Comparison of ENCODE assay signal across 25 cellular contexts in the genomic region with DNA sequence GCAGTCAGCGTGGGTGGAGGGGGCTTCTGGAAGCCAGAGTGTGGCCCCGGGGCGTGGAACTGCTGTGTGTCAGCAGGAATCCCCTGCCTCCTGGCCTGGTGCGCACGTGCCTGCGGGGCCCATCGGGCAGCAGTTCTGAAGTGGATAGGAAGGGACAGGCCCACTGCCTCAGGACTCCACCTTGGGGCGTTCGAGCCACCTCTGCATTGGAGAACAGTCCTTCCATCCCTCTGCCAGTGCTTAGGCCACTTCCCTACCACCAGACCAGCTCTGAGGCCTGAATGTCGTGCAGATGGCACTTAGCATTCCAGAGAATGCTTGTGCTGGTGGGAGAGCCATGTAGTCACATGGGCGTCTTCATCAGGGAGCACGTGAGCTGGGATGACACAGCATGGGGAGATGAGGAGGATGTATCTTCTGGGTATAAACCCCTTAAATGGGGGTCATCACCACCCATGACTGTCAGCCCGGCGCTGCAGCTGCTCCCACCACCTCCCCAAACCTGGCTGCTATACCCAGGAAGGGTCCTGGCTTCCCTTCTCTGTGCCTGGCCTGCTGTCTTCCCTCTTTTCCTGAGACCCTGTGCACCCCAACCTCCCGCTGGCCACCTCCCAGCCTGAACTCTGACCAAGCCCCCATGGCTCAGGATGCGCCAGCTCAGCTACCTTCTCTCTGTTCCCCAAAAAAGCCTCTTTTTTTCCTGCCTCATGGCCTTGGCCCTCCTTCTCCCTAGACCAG. TPM values are rescaled to one million over a fixed set of nuclear protein-coding genes. Genes with fewer than 3 reads are reported as not detected.
A peak's percentile ranks its signal among the peaks of the same experiment; 100 is the strongest.
DNase-seq lines count a peak whose midpoint lies in the region; ATAC-seq, FAIRE-seq and TF ChIP-seq lines count a peak whose summit lies in the region.
"Had no signal": no experiment of that assay in that cellular context is flagged by ENCODE, and none has a peak within 500 bp of the region (broad histone marks: within the 10 kb centered on the region; RNA-seq: fewer than 3 reads in every experiment).

No MANE protein-coding gene starts in this region.

- peaks cover 22% of the 10 kb centered on the region for H3K4me1 Mint-ChIP-seq in activated T-cell treated with anti-CD3 and anti-CD28 coated beads, Interleukin-2, amount 50 U/mL, for 24 hours (ENCODE audit: low read depth)
- peaks cover 14% of the 10 kb centered on the region for H3K4me1 Mint-ChIP-seq in activated T-cell treated with anti-CD3 and anti-CD28 coated beads, Interleukin-2, amount 50 U/mL, for 4 hours (ENCODE audit: low read depth)

- H3K27ac Mint-ChIP-seq in activated T-cell treated with anti-CD3 and anti-CD28 coated beads, Interleukin-2, amount 50 U/mL, for 24 hours = no peak overlapping the region
- H3K27ac Mint-ChIP-seq: progenitor cell of endocrine pancreas had no signal

- H3K4me3 ChIP-seq in kidney (ENCODE audit: low read length in 2 of 2) = no peak overlapping the region
- H3K4me3 ChIP-seq in thyroid gland (replicated peaks in 1 of 3) = no peak overlapping the region
- H3K4me3 ChIP-seq in prostate gland = no peak overlapping the region
- H3K4me3 ChIP-seq: testis had no signal

- CTCF ChIA-PET in RWPE1 (lab: Yijun Ruan, JAX) = interaction anchor here (1.0 kb wide), 1 partner anchor 15 kb away, joined by 4 read pairs; no protein-coding TSS in a partner anchor
- CTCF ChIA-PET in HEK293T (lab: Yijun Ruan, JAX) = no interaction called here

- no peak for ATAC-seq in activated T-cell treated with anti-CD3 and anti-CD28 coated beads, Interleukin-2, amount 50 U/mL, for 4 hours
- ATAC-seq: activated CD4-positive, CD25-positive, alpha-beta regulatory T cell treated with anti-CD3 and anti-CD28 coated beads, Interleukin-2, amount 50 U/mL, for 24 hours; naive thymus-derived CD8-positive, alpha-beta T cell had no signal

- H3K27me3 ChIP-seq in thyroid gland (no peaks in the 10 kb centered on the region), prostate gland (replicated peaks; ENCODE audit: insufficient read depth) (no peaks in the 10 kb centered on the region)
- H3K27me3 ChIP-seq: testis had no signal

- H3K4me1 ChIP-seq in kidney (ENCODE audit: control insufficient read depth in 1 of 2, insufficient read depth in 1 of 2, low read depth in 1 of 2, low read length in 2 of 2) (no peaks in the 10 kb centered on the region), thyroid gland (no peaks in the 10 kb centered on the region), prostate gland (replicated peaks) (no peaks in the 10 kb centered on the region)

- intact Hi-C loops in kidney (cut with DNase I) (no loop called here), thyroid gland (cut with DNase I) (no loop called here), prostate gland (cut with DNase I) (no loop called here)

- TF ChIP-seq POLR2A in thyroid gland (IDR thresholded peaks at IDR 0.05) = no peak
- no peak for TF ChIP-seq POLR2A in prostate gland (IDR thresholded peaks at IDR 0.05)

- POLR2A ChIA-PET in RWPE1 (lab: Yijun Ruan, JAX; ENCODE audit: low non-redundant PET) = no interaction called here
- POLR2A ChIA-PET in HEK293T (lab: Yijun Ruan, JAX) = interaction anchor here (0.9 kb wide), 1 partner anchor 10 kb away, joined by 3 read pairs; a partner anchor contains a TSS

- no peak overlapping the region for H3K4me3 Mint-ChIP-seq in activated T-cell treated with anti-CD3 and anti-CD28 coated beads, Interleukin-2, amount 50 U/mL, for 24 hours
- H3K4me3 Mint-ChIP-seq in activated T-cell treated with anti-CD3 and anti-CD28 coated beads, Interleukin-2, amount 50 U/mL, for 4 hours = no peak overlapping the region
- H3K4me3 Mint-ChIP-seq: central memory CD8-positive, alpha-beta T cell; naive thymus-derived CD8-positive, alpha-beta T cell had no signal

- 73 to 77% methylated on average over 14 to 15 of the region's 16 CpGs for WGBS in thyroid gland, 2 donors
- 82% methylated on average over 16 of the region's 16 CpGs for WGBS in prostate gland

- peaks cover 9 to 13% of the 10 kb centered on the region in 2 donors for H3K36me3 ChIP-seq in kidney (ENCODE audit: control insufficient read depth in 1 of 2, insufficient read depth in 2 of 2, low read length in 2 of 2)
- peaks cover 14 to 15% of the 10 kb centered on the region in 2 donors for H3K36me3 ChIP-seq in thyroid gland
- H3K36me3 ChIP-seq in prostate gland = peaks cover 0 to 3% of the 10 kb centered on the region in 2 donors

- no peak for FAIRE-seq in kidney (lab: Jason Lieb, UNC)
- FAIRE-seq: islet of Langerhans had no signal

- H3K9ac ChIP-seq in kidney (ENCODE audit: low read length in 2 of 2) = no peak overlapping the region

- no peaks in the 10 kb centered on the region for H3K9me3 Mint-ChIP-seq in activated T-cell treated with anti-CD3 and anti-CD28 coated beads, Interleukin-2, amount 50 U/mL, for 24 hours
- H3K9me3 Mint-ChIP-seq in activated T-cell treated with anti-CD3 and anti-CD28 coated beads, Interleukin-2, amount 50 U/mL, for 4 hours = no peaks in the 10 kb centered on the region
- H3K9me3 Mint-ChIP-seq: central memory CD8-positive, alpha-beta T cell; naive thymus-derived CD8-positive, alpha-beta T cell had no signal

- H3K27me3 Mint-ChIP-seq in activated T-cell treated with anti-CD3 and anti-CD28 coated beads, Interleukin-2, amount 50 U/mL, for 24 hours = no peaks in the 10 kb centered on the region
- H3K27me3 Mint-ChIP-seq in activated T-cell treated with anti-CD3 and anti-CD28 coated beads, Interleukin-2, amount 50 U/mL, for 4 hours (ENCODE audit: low read depth) = no peaks in the 10 kb centered on the region
- H3K27me3 Mint-ChIP-seq: central memory CD8-positive, alpha-beta T cell; naive thymus-derived CD8-positive, alpha-beta T cell; progenitor cell of endocrine pancreas had no signal

- H3K9me3 ChIP-seq in kidney (ENCODE audit: control insufficient read depth in 1 of 2, low read length in 2 of 2) (no peaks in the 10 kb centered on the region), thyroid gland (no peaks in the 10 kb centered on the region), prostate gland (no peaks in the 10 kb centered on the region)
- H3K9me3 ChIP-seq: testis had no signal

- DNase-seq in activated T-cell treated with anti-CD3 and anti-CD28 coated beads, Interleukin-2, amount 50 U/mL, for 24 hours = peak; percentile 12
- no peak for DNase-seq in activated T-cell treated with anti-CD3 and anti-CD28 coated beads, Interleukin-2, amount 50 U/mL, for 4 hours
- DNase-seq in RWPE1 (ENCODE audit: low spot score) = no peak
- DNase-seq in kidney = peak; percentile 27
- peak; percentile 70 to 81 for DNase-seq in thyroid gland
- DNase-seq in prostate gland (ENCODE audit: low spot score) = no peak
- no peak for DNase-seq in HEK293T (ENCODE audit: extremely low spot score)
- DNase-seq in NCI-H1694 treated with DMSO at 0.1 percent for 48 hours (lab: John Stamatoyannopoulos, UW) = no peak
- DNase-seq: activated naive CD4-positive, alpha-beta T cell treated with Interleukin-2 at 50 U/mL for 16 hours; anterior cingulate cortex; effector CD8-positive, alpha-beta T cell; HCEC 1CT; Karpas-422; naive thymus-derived CD8-positive, alpha-beta T cell; NCI-H1105; NCI-H526; stimulated activated CD8-positive, alpha-beta memory T cell treated with anti-CD3 and anti-CD28 coated beads, Interleukin-4, amount 100 ng/mL, for 48 hours; T-helper 9 cell had no signal

- TF ChIP-seq CTCF in RWPE1 (conservative IDR thresholded peaks at IDR 0.05; ENCODE audit: low read depth) = no peak
- no peak for TF ChIP-seq CTCF in kidney (IDR thresholded peaks at IDR 0.05; ENCODE audit: borderline replicate concordance, extremely low read depth, insufficient read depth)
- TF ChIP-seq CTCF in thyroid gland (IDR thresholded peaks at IDR 0.05) = no peak
- TF ChIP-seq CTCF in prostate gland (IDR thresholded peaks at IDR 0.05) = no peak

- H3K27ac ChIP-seq in RWPE1 = peak overlapping the region; percentile 62
- no peak overlapping the region for H3K27ac ChIP-seq in kidney (ENCODE audit: low read depth in 2 of 2, low read length in 2 of 2)
- peak overlapping the region in 1 of 3 donors; percentile 71 for H3K27ac ChIP-seq in thyroid gland
- no peak overlapping the region for H3K27ac ChIP-seq in prostate gland
- H3K27ac ChIP-seq: testis had no signal

- H3K36me3 Mint-ChIP-seq in activated T-cell treated with anti-CD3 and anti-CD28 coated beads, Interleukin-2, amount 50 U/mL, for 24 hours (ENCODE audit: low read depth) = peaks cover 91% of the 10 kb centered on the region
- peaks cover 26% of the 10 kb centered on the region for H3K36me3 Mint-ChIP-seq in activated T-cell treated with anti-CD3 and anti-CD28 coated beads, Interleukin-2, amount 50 U/mL, for 4 hours (ENCODE audit: insufficient read depth)

TF ChIP-seq in HEK293T, 16 proteins besides CTCF, POLR2A, EP300 and RAD21:
- TF ChIP-seq FOXM1 (IDR thresholded peaks at IDR 0.05; ENCODE audit: borderline replicate concordance) (no peak), SP1 (IDR thresholded peaks at IDR 0.05) (no peak), FOXK2 (IDR thresholded peaks at IDR 0.05) (no peak), LEF1 (IDR thresholded peaks at IDR 0.05; ENCODE audit: borderline replicate concordance) (no peak), HDGF (IDR thresholded peaks at IDR 0.05; ENCODE audit: borderline replicate concordance) (no peak), ELF4 (IDR thresholded peaks at IDR 0.05) (no peak), BHLHE40 (IDR thresholded peaks at IDR 0.05; ENCODE audit: borderline replicate concordance) (no peak), TARDBP (IDR thresholded peaks at IDR 0.05) (no peak), ARNT (IDR thresholded peaks at IDR 0.05) (no peak), L3MBTL2 (conservative IDR thresholded peaks at IDR 0.05) (no peak)
- TF ChIP-seq, protein P1, sequence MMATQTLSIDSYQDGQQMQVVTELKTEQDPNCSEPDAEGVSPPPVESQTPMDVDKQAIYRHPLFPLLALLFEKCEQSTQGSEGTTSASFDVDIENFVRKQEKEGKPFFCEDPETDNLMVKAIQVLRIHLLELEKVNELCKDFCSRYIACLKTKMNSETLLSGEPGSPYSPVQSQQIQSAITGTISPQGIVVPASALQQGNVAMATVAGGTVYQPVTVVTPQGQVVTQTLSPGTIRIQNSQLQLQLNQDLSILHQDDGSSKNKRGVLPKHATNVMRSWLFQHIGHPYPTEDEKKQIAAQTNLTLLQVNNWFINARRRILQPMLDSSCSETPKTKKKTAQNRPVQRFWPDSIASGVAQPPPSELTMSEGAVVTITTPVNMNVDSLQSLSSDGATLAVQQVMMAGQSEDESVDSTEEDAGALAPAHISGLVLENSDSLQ (IDR thresholded peaks at IDR 0.05) = no peak

RNA-seq across cellular contexts. Expression of a gene that starts 9.7 kb away (rescaled TPM):
- total RNA-seq in activated T-cell treated with anti-CD3 and anti-CD28 coated beads, Interleukin-2, amount 50 U/mL, for 4 hours = 10 to 100 TPM; 29.9 to 36.3 (median 32.8) TPM
- total RNA-seq in kidney (17.5 TPM), thyroid gland (10 to 100 TPM; 16.9 to 99.4 (median 42.4) TPM), prostate gland (10 to 100 TPM; 10.3 to 33.7 TPM)
- polyA plus RNA-seq in kidney (ENCODE audit: insufficient read depth, low read depth, low replicate concordance) = 2.9 TPM

RNA-seq across cellular contexts. Expression of a gene that starts 56.5 kb away (rescaled TPM):
- not detected for total RNA-seq in activated T-cell treated with anti-CD3 and anti-CD28 coated beads, Interleukin-2, amount 50 U/mL, for 4 hours
- total RNA-seq in kidney (not detected), thyroid gland (not detected), prostate gland (not detected)
- polyA plus RNA-seq in kidney (ENCODE audit: insufficient read depth, low read depth, low replicate concordance) = not detected
- total RNA-seq: naive thymus-derived CD8-positive, alpha-beta T cell; OCI-LY7; progenitor cell of endocrine pancreas; SK-MEL-5; testis had no signal
- polyA plus RNA-seq: naive thymus-derived CD8-positive, alpha-beta T cell had no signal

Comparison
In these comparisons a context has a peak if more than half of its experiments do, and no peak if none do; other contexts are left out.
1. DNase-seq: peak in activated T-cell treated with anti-CD3 and anti-CD28 coated beads, Interleukin-2, amount 50 U/mL, for 24 hours (single experiment), kidney (single experiment) and thyroid gland (2 of 2); none in activated T-cell treated with anti-CD3 and anti-CD28 coated beads, Interleukin-2, amount 50 U/mL, for 4 hours (single experiment), RWPE1 (single experiment), prostate gland (single experiment), HEK293T (single experiment) and NCI-H1694 treated with DMSO at 0.1 percent for 48 hours (single experiment).